35 cellular contexts compared by ENCODE assay signal in the genomic region with DNA sequence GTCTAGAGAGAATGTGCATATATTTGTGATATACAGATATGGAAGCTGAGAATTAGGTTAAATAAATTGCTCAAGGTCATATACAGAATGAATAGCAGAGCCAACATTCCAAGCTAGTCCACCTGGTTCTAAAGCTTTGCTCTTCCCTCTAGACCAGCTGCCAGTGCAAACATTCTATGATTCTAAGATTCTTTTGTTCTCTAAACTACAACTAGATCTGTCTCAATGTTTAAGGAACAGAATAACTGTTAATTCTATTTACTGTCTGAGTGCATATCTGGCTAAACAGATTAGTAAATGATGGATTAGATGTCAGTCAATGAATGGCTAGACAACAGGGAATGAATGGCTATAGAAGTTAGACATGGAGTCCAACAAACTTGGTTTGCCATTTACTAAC. TPM values are rescaled to one million over a fixed set of nuclear protein-coding genes. Genes with fewer than 3 reads are reported as not detected.
"Had no signal": no experiment of that assay in that cellular context is flagged by ENCODE, and none has a peak within 500 bp of the region (broad histone marks: within the 10 kb centered on the region; RNA-seq: fewer than 3 reads in every experiment).

No MANE protein-coding gene starts in this region.

- H3K9me3 ChIP-seq: adrenal gland, body of pancreas, breast epithelium had no signal

- H3K27me3 ChIP-seq: adrenal gland, body of pancreas, brain microvascular endothelial cell, breast epithelium had no signal

- H3K36me3 ChIP-seq: adrenal gland, brain microvascular endothelial cell, breast epithelium had no signal

- DNase-seq: activated B cell treated with CpG ODN at 0.5 μM for 24 hours; activated CD4-positive, alpha-beta memory T cell treated with anti-CD3 and anti-CD28 coated beads for 36 hours; activated CD4-positive, alpha-beta T cell treated with anti-CD3 and anti-CD28 coated beads for 4 hours; activated CD4-positive, alpha-beta T cell treated with anti-CD3 and anti-CD28 coated beads, Interleukin-2, amount 10 ng/mL, durations not matched to agents 24 days and 14 days; activated CD4-positive, alpha-beta T cell treated with anti-CD3 and anti-CD28 coated beads, Interleukin-2, amount 50 U/mL, for 1 hour; activated CD4-positive, alpha-beta T cell treated with anti-CD3 and anti-CD28 coated beads, Interleukin-2, amount 50 U/mL, for 4 hours; activated CD4-positive, CD25-positive, alpha-beta regulatory T cell treated with anti-CD3 and anti-CD28 coated beads, Interleukin-2, amount 50 U/mL, for 72 hours; activated CD8-positive, alpha-beta memory T cell treated with anti-CD3 and anti-CD28 coated beads, Interleukin-2, amount 50 U/mL, for 4 hours; activated CD8-positive, alpha-beta T cell treated with anti-CD3 and anti-CD28 coated beads for 36 hours; activated effector memory CD4-positive, alpha-beta T cell treated with anti-CD3 and anti-CD28 coated beads, Interleukin-2, amount 50 U/mL, for 16 hours; activated gamma-delta T cell treated with Interleukin-2 at 50 U/mL for 16 hours; activated naive CD4-positive, alpha-beta T cell; activated naive CD4-positive, alpha-beta T cell treated with anti-CD3 and anti-CD28 coated beads for 36 hours; activated naive CD4-positive, alpha-beta T cell treated with anti-CD3 and anti-CD28 coated beads, Interleukin-2, amount 50 U/mL, for 16 hours; activated naive CD8-positive, alpha-beta T cell treated with anti-CD3 and anti-CD28 coated beads for 36 hours; activated T-cell treated with anti-CD3 and anti-CD28 coated beads for 4 hours; activated T-cell treated with anti-CD3 and anti-CD28 coated beads, Interleukin-2, amount 50 U/mL, for 1 hour; activated T-cell treated with anti-CD3 and anti-CD28 coated beads, Interleukin-2, amount 50 U/mL, for 4 hours; activated T-cell treated with anti-CD3 and anti-CD28 coated beads, Interleukin-2, amount 50 U/mL, for 72 hours; adrenal gland; amniotic stem cell; aorta; body of pancreas; brain microvascular endothelial cell; central memory CD4-positive, alpha-beta T cell; T-helper 2 cell; T-helper 9 cell had no signal

- H3K27ac ChIP-seq: adrenal gland, body of pancreas, brain microvascular endothelial cell, breast epithelium, VCaP had no signal

- FAIRE-seq: astrocyte, TTC549 had no signal

- H3K4me3 ChIP-seq: adrenal gland, body of pancreas, breast epithelium had no signal

- ATAC-seq: activated CD8-positive, alpha-beta T cell treated with anti-CD3 and anti-CD28 coated beads for 36 hours; activated naive CD4-positive, alpha-beta T cell treated with anti-CD3 and anti-CD28 coated beads, Interleukin-2, amount 50 U/mL, for 72 hours; activated T-cell treated with anti-CD3 and anti-CD28 coated beads, Interleukin-2, amount 50 U/mL, for 4 hours; activated T-cell treated with anti-CD3 and anti-CD28 coated beads, Interleukin-2, amount 50 U/mL, for 72 hours; activated T-helper 17 cell treated with anti-CD3 and anti-CD28 coated beads, Interleukin-2, amount 50 U/mL, for 72 hours; body of pancreas had no signal

RNA-seq across cellular contexts. Expression of gene KCNE3, which starts 19.6 kb away (rescaled TPM):
- total RNA-seq: activated B cell treated with CpG ODN at 0.5 μM for 24 hours; activated CD4-positive, alpha-beta memory T cell treated with anti-CD3 and anti-CD28 coated beads for 36 hours; activated CD4-positive, alpha-beta T cell treated with anti-CD3 and anti-CD28 coated beads, Interleukin-2, amount 10 ng/mL, durations not matched to agents 24 days and 14 days; activated CD8-positive, alpha-beta memory T cell treated with anti-CD3 and anti-CD28 coated beads for 36 hours; activated CD8-positive, alpha-beta T cell treated with anti-CD3 and anti-CD28 coated beads for 36 hours; activated naive CD4-positive, alpha-beta T cell treated with anti-CD3 and anti-CD28 coated beads for 36 hours; activated naive CD4-positive, alpha-beta T cell treated with anti-CD3 and anti-CD28 coated beads, Interleukin-2, amount 50 U/mL, for 72 hours; activated naive CD8-positive, alpha-beta T cell treated with anti-CD3 and anti-CD28 coated beads for 36 hours; activated T-cell treated with anti-CD3 and anti-CD28 coated beads, Interleukin-2, amount 50 U/mL, for 4 hours; activated T-cell treated with anti-CD3 and anti-CD28 coated beads, Interleukin-2, amount 50 U/mL, for 72 hours; activated T-helper 1 cell treated with anti-CD3 and anti-CD28 coated beads, Interleukin-12 subunit alpha, Interleukin-12 subunit beta, Interleukin-2, Interleukin-4 antibody, amounts not matched to agents 30 ng/mL and 10 ng/mL and 1 ng/mL, durations not matched to agents 14 hours and 24 hours and 36 hours; activated T-helper 17 cell treated with anti-CD3 and anti-CD28 coated beads, Interleukin-2, amount 50 U/mL, for 72 hours had no signal
